Comparison of ENCODE assay signal across 9 cellular contexts in the genomic region with DNA sequence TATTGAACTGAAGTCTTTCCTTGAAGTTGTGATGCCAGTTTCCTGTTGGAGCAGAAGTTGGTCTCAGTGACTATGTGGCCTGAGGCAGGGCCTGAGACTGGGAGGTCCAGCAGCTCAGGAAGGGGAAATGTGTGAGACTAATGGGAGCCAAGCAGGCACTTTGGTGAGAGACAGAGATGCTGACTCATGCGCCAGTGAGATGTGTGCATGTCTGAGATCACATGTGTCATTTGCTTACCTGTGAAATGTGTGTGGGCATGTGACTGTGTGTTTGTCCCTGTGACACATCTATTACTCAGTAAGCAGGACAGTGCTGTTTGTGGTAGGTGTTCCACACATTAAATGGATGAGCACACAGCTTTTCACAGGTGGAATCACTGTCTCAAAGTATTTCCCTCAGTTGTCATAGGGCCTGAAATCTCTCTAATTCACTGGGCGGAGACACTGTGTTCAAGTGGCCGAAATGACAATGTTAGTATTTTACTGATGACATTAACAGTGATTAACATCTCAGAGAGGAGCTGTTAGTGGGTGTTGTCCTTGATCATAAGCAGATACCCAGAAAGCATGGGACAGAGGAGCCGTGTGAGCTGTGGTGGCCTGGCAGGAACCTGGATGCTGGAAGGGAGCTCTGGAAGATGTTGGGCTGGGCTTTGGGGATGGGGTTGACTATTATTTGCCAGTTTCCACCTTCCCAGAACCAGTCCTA. TPM values are rescaled to one million over a fixed set of nuclear protein-coding genes. Genes with fewer than 3 reads are reported as not detected.
DNase-seq lines count a peak whose midpoint lies in the region; ATAC-seq and TF ChIP-seq lines count a peak whose summit lies in the region.
"Had no signal": no experiment of that assay in that cellular context is flagged by ENCODE, and none has a peak within 500 bp of the region (broad histone marks: within the 10 kb centered on the region; RNA-seq: fewer than 3 reads in every experiment).

No MANE protein-coding gene starts in this region.

- no peak overlapping the region for H2AFZ ChIP-seq in neural progenitor cell (replicated peaks)

- no peak overlapping the region for H3K27ac ChIP-seq in neural progenitor cell

- H3K4me3 ChIP-seq in epithelial cell of esophagus (ENCODE audit: low read length) (no peak overlapping the region), neural progenitor cell (no peak overlapping the region)

- no peak overlapping the region for H3K4me2 ChIP-seq in neural progenitor cell

- no peaks in the 10 kb centered on the region for H3K9me3 ChIP-seq in neural progenitor cell (ENCODE audit: low read depth)

- no peaks in the 10 kb centered on the region for H3K79me2 ChIP-seq in neural progenitor cell (ENCODE audit: low read depth)

- H3K36me3 ChIP-seq in neural progenitor cell, result no peaks in the 10 kb centered on the region

- no peaks in the 10 kb centered on the region for H3K4me1 ChIP-seq in neural progenitor cell

- H3K27ac Mint-ChIP-seq in neural progenitor cell, result no peak overlapping the region

- H3F3A ChIP-seq in neural progenitor cell (ENCODE audit: low read depth), result no peaks in the 10 kb centered on the region

- H3K4me3 Mint-ChIP-seq in neural progenitor cell, result no peak overlapping the region

- H3K4me1 Mint-ChIP-seq in neural progenitor cell, result peaks cover 3% of the 10 kb centered on the region

- TF ChIP-seq CTCF in epithelial cell of esophagus (IDR thresholded peaks at IDR 0.05; ENCODE audit: insufficient read depth, low read depth, low read length, missing control alignments) (no peak), neural progenitor cell (IDR thresholded peaks at IDR 0.05) (no peak)

- DNase-seq in RKO (ENCODE audit: low spot score), result peak; percentile 73
- peak; percentile 99 for DNase-seq in epithelial cell of esophagus (ENCODE audit: low read depth)
- peak; percentile 36 to 41 for DNase-seq in stimulated activated CD4-positive, alpha-beta T cell treated with anti-CD3 and anti-CD28 coated beads, Interleukin-2, amount 100 ng/mL, for 48 hours
- DNase-seq in GM19240 (ENCODE audit: insufficient read length, low spot score), result no peak
- DNase-seq in neural progenitor cell (ENCODE audit: low spot score), result no peak
- no peak for DNase-seq in superior temporal gyrus (ENCODE audit: extremely low spot score)
- DNase-seq: NCI-H345 had no signal

- H3K9ac ChIP-seq in neural progenitor cell, result no peak overlapping the region

- ATAC-seq in GM21825 (IDR thresholded peaks at IDR 0.05; ENCODE audit: unreplicated experiment), result peak; percentile 48
- ATAC-seq in HG03108 (IDR thresholded peaks at IDR 0.05; ENCODE audit: unreplicated experiment), result no peak

- no peaks in the 10 kb centered on the region for H3K9me3 Mint-ChIP-seq in neural progenitor cell

- no peaks in the 10 kb centered on the region for H4K20me1 ChIP-seq in neural progenitor cell (ENCODE audit: low read depth)

- no peaks in the 10 kb centered on the region for H3K27me3 ChIP-seq in neural progenitor cell

- peaks cover 8% of the 10 kb centered on the region for H3K36me3 Mint-ChIP-seq in neural progenitor cell

- H3K27me3 Mint-ChIP-seq in neural progenitor cell (ENCODE audit: insufficient read depth, low read depth), result peaks cover 2% of the 10 kb centered on the region

RNA-seq across cellular contexts. Expression of a gene that starts 7.4 kb away (rescaled TPM):
- total RNA-seq in neural progenitor cell (ENCODE audit: low replicate concordance), result 5.6 and 8.6 TPM in 2 replicates

RNA-seq across cellular contexts. Expression of a gene that starts 13.2 kb away (rescaled TPM):
- 1.3 and 1.6 TPM in 2 replicates for total RNA-seq in neural progenitor cell (ENCODE audit: low replicate concordance)

RNA-seq across cellular contexts. Expression of a gene that starts 16.0 kb away (rescaled TPM):
- total RNA-seq in neural progenitor cell (ENCODE audit: low replicate concordance), result 21.8 and 35.9 TPM in 2 replicates

RNA-seq across cellular contexts. Expression of a gene that starts 29.7 kb away (rescaled TPM):
- total RNA-seq in neural progenitor cell (ENCODE audit: low replicate concordance), result not detected in 2 replicates

RNA-seq across cellular contexts. Expression of a gene that starts 30.2 kb away (rescaled TPM):
- 4.8 and 11.2 TPM in 2 replicates for total RNA-seq in neural progenitor cell (ENCODE audit: low replicate concordance)

Comparison
In these comparisons a context has a peak if more than half of its experiments do, and no peak if none do; other contexts are left out.
1. DNase-seq: peak in RKO (single experiment), epithelial cell of esophagus (single experiment) and stimulated activated CD4-positive, alpha-beta T cell treated with anti-CD3 and anti-CD28 coated beads, Interleukin-2, amount 100 ng/mL, for 48 hours (2 of 2); none in GM19240 (single experiment), neural progenitor cell (single experiment) and superior temporal gyrus (single experiment).